In the genomic region with DNA sequence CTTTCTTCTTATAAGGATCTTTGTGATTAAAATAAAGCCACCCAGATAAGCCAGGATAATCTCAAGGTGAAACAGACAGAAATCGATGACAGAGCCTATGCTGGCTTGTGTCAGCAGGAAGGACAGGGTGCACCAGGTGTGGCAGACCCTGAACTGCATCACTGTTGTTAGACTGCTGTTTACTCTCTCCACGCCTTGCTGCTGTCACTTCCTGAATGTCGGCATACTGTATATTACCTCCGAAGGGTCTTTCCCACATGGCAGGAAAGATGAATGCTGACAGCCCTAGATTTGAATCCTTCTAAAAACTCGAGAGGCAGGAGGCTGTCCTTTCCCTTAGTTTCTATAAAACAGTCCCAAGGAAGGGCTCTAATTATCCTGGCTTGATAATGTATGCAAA, we compare ENCODE assay signal across 20 cellular contexts. TPM values are rescaled to one million over a fixed set of nuclear protein-coding genes. Genes with fewer than 3 reads are reported as not detected.
DNase-seq lines count a peak whose midpoint lies in the region; ATAC-seq, FAIRE-seq and TF ChIP-seq lines count a peak whose summit lies in the region.
"Had no signal": no experiment of that assay in that cellular context is flagged by ENCODE, and none has a peak within 500 bp of the region (broad histone marks: within the 10 kb centered on the region; RNA-seq: fewer than 3 reads in every experiment).

No MANE protein-coding gene starts in this region.

- TF ChIP-seq EP300 in GM12878 (IDR thresholded peaks at IDR 0.05; ENCODE audit: borderline replicate concordance in 1 of 2, control insufficient read depth in 1 of 2, low read depth in 2 of 2, low read length in 2 of 2): no peak

- in situ Hi-C loops in GM12878 (cut with MboI): no loop called here

- DNase-seq in COLO668 (lab: John Stamatoyannopoulos, UW; ENCODE audit: unreplicated experiment): peak; percentile 49
- DNase-seq in GM19239 (ENCODE audit: insufficient read length, low spot score): no peak
- DNase-seq in NCI-H748 (lab: John Stamatoyannopoulos, UW; ENCODE audit: unreplicated experiment): peak; percentile 59
- no peak for DNase-seq in GM12878 (ENCODE audit: low read depth, low spot score)
- no peak for DNase-seq in left ventricle myocardium superior
- DNase-seq in activated CD4-positive, CD25-positive, alpha-beta regulatory T cell (lab: John Stamatoyannopoulos, UW): no peak
- no peak for DNase-seq in middle frontal gyrus (ENCODE audit: extremely low spot score, low spot score)
- DNase-seq: activated CD4-positive, alpha-beta T cell treated with anti-CD3 and anti-CD28 coated beads for 48 hours; activated CD8-positive, alpha-beta memory T cell treated with anti-CD3 and anti-CD28 coated beads, Interleukin-2, amount 50 U/mL, for 4 hours; activated gamma-delta T cell; amniotic stem cell; CD4-positive, CD25-positive, alpha-beta regulatory T cell; NCI-H1694; right cardiac atrium had no signal

- H3K79me2 ChIP-seq in GM12878 (ENCODE audit: control insufficient read depth, insufficient read depth, low read length): no peaks in the 10 kb centered on the region

- intact Hi-C loops in GM12878 (cut with micrococcal nuclease; ENCODE audit: unreplicated experiment): loop anchor here (5.0 kb wide), 2 partner anchors 90 to 115 kb away; no protein-coding TSS in a partner anchor
- intact Hi-C loops in left ventricle myocardium superior (cut with micrococcal nuclease): no loop called here

- TF ChIP-seq POLR2A in GM12878 (IDR thresholded peaks at IDR 0.05; ENCODE audit: low read depth, low read length): no peak

- CTCF ChIA-PET in GM12878 (lab: Yijun Ruan, JAX): interaction anchor here (1.3 kb wide), 1 partner anchor 58 kb away, joined by 3 read pairs; no protein-coding TSS in a partner anchor

- H3K4me2 ChIP-seq in GM12878 (ENCODE audit: control insufficient read depth, insufficient read depth): peak overlapping the region; percentile 62

- ATAC-seq in GM12878: no peak
- no peak for ATAC-seq in left ventricle myocardium superior
- no peak for ATAC-seq in GM18858 (IDR thresholded peaks at IDR 0.05; ENCODE audit: unreplicated experiment)
- ATAC-seq: gastroesophageal sphincter, right cardiac atrium had no signal

- no peaks in the 10 kb centered on the region; a peak in 1 of 4 replicates for H3K27me3 ChIP-seq in GM12878 (replicated peaks in 1 of 2; ENCODE audit: control insufficient read depth in 2 of 2, insufficient read depth in 2 of 2, low read length in 1 of 2)

- no peak for TF ChIP-seq CTCF in GM12878 (IDR thresholded peaks at IDR 0.05 in 2 of 3, conservative IDR thresholded peaks at IDR 0.05 in 1 of 3; ENCODE audit: control insufficient read depth in 2 of 3, extremely low read depth in 1 of 3, insufficient read depth in 1 of 3, low read depth in 3 of 3, low read length in 3 of 3)

- FAIRE-seq in GM19239 (lab: Jason Lieb, UNC) (peak; percentile 76), GM12878 (lab: Jason Lieb, UNC) (peak; percentile 23)

- H3K36me3 ChIP-seq in GM12878 (ENCODE audit: control insufficient read depth in 2 of 2, insufficient read depth in 2 of 2, low read length in 1 of 2): no peaks in the 10 kb centered on the region
- H3K36me3 ChIP-seq: gastroesophageal sphincter had no signal

- BruUV-seq in GM12878 (replicated peaks; lab: Mats Ljungman, UMichigan): no TSS peak

- peak overlapping the region; percentile 64 for H2AFZ ChIP-seq in GM12878 (ENCODE audit: control insufficient read depth, low read depth, low read length)

- POLR2A ChIA-PET in GM12878 (lab: Charles Lee): no interaction called here

- no peak overlapping the region for H3K4me3 ChIP-seq in GM12878
- H3K4me3 ChIP-seq: dorsolateral prefrontal cortex, gastroesophageal sphincter had no signal

- no peak for TF ChIP-seq RAD21 in GM12878 (IDR thresholded peaks at IDR 0.05; ENCODE audit: insufficient read depth, low read depth, low read length)

- SMC1A ChIA-PET in GM12878 (lab: Charles Lee; ENCODE audit: uncharacterized antibody, unreplicated experiment): no interaction called here

- H3K9me3 ChIP-seq in GM12878 (replicated peaks; ENCODE audit: control insufficient read depth, insufficient read depth, low read length): no peaks in the 10 kb centered on the region
- H3K9me3 ChIP-seq: gastroesophageal sphincter had no signal

- no peaks in the 10 kb centered on the region; the same call in 1 of the 2 replicates for H4K20me1 ChIP-seq in GM12878 (ENCODE audit: control insufficient read depth, insufficient read depth)

- RAD21 ChIA-PET in GM12878 (lab: Charles Lee; ENCODE audit: unreplicated experiment): no interaction called here

- H3K27ac ChIP-seq in GM12878 (ENCODE audit: control insufficient read depth, insufficient read depth): no peak overlapping the region
- H3K27ac ChIP-seq: dorsolateral prefrontal cortex, gastroesophageal sphincter had no signal

- no peak overlapping the region; the same call in 1 of the 2 replicates for H3K9ac ChIP-seq in GM12878 (ENCODE audit: control insufficient read depth, insufficient read depth, low read length)

- peaks cover 52% of the 10 kb centered on the region for H3K4me1 ChIP-seq in GM12878 (ENCODE audit: control insufficient read depth, insufficient read depth, low read length)
- H3K4me1 ChIP-seq: gastroesophageal sphincter had no signal

- WGBS in GM12878 (ENCODE audit: insufficient coverage, insufficient replicate concordance, low lambda C conversion rate, missing lambda C conversion rate): 11% methylated on average over 5 of the region's 5 CpGs

TF ChIP-seq in GM12878, 131 proteins besides CTCF, POLR2A, EP300 and RAD21:
- TF ChIP-seq STAT1 (conservative IDR thresholded peaks at IDR 0.05) (no peak), CREB1 (IDR thresholded peaks at IDR 0.05; ENCODE audit: low read depth) (peak; percentile 24; the same call in 1 of the 2 replicates), ZNF622 (IDR thresholded peaks at IDR 0.05) (no peak), PML (IDR thresholded peaks at IDR 0.05; ENCODE audit: low read length) (no peak), SMARCA5 (IDR thresholded peaks at IDR 0.05) (no peak), MTA3 (IDR thresholded peaks at IDR 0.05; ENCODE audit: borderline replicate concordance, low read length) (0 out of 2 replicates have a peak, but pooled peaks have one; percentile 52)
TF ChIP-seq in GM12878: peak in this region for 2.

RNA-seq across cellular contexts. Expression of a gene that starts 18.9 kb away (rescaled TPM):
- 4.9 and 6.1 TPM in 2 replicates for total RNA-seq in GM12878 (2013; cell fraction: nucleolus; rRNA removed)
- total RNA-seq in GM12878 (2014; rRNA removed) (0.05 and 0.11 TPM in 2 replicates), GM12878 (2014; rRNA removed; fragmentation: Illumina TruSeq; extraction: Trizol) (0.05 TPM in 1 of 2 replicates, not detected in the other), GM12878 (2021) (not detected in 2 replicates), left ventricle myocardium superior (0.40 TPM)
- 0.43 TPM for polyA plus RNA-seq in GM12878 (2011; ENCODE audit: low read depth)
- polyA plus RNA-seq in GM12878 (2011; rRNA removed) (0.07 TPM in 2 replicates), GM12878 (2014; fragmentation: Illumina TruSeq; extraction: Trizol) (0.06 TPM in 1 of 2 replicates, not detected in the other), GM12878 (2014; fragmentation: Nextera tagmentation; extraction: Ambion mirVana) (under 1 TPM; 0.05 to 0.06 TPM), GM12878 (2014; rRNA removed) (not detected in 2 replicates), GM12878 (2016; fragmentation: Nextera tagmentation; extraction: Ambion mirVana) (under 1 TPM in 1 of 2 experiments, not detected in 1; 0.10 TPM)
- 0.10 TPM in 1 of 2 replicates, not detected in the other for polyA plus RNA-seq in GM12878 (2011; cell fraction: cytosol; rRNA removed)
- 0.06 TPM in 1 of 2 replicates, not detected in the other for polyA plus RNA-seq in GM12878 (2011; cell fraction: nucleus; rRNA removed)
- polyA plus RNA-seq in GM12878 (2012): 0.69 and 0.94 TPM in 2 replicates
- polyA minus RNA-seq in GM12878 (2011; rRNA and poly(A)+ RNA removed): 0.15 TPM in 1 of 2 replicates, not detected in the other
- not detected in 2 replicates for polyA minus RNA-seq in GM12878 (2011; cell fraction: cytosol; rRNA and poly(A)+ RNA removed)
- not detected in 2 replicates for polyA minus RNA-seq in GM12878 (2011; cell fraction: nucleus; rRNA and poly(A)+ RNA removed)
- total RNA-seq: myocyte, NCI-H460, osteoblast had no signal

Comparison
In these comparisons a context has a peak if more than half of its experiments do, and no peak if none do; other contexts are left out.
1. DNase-seq: peak in COLO668 (single experiment) and NCI-H748 (single experiment); none in GM19239 (single experiment), GM12878 (single experiment), left ventricle myocardium superior (single experiment), activated CD4-positive, CD25-positive, alpha-beta regulatory T cell (0 of 4) and middle frontal gyrus (single experiment).